32 cellular contexts compared by ENCODE assay signal in the genomic region with DNA sequence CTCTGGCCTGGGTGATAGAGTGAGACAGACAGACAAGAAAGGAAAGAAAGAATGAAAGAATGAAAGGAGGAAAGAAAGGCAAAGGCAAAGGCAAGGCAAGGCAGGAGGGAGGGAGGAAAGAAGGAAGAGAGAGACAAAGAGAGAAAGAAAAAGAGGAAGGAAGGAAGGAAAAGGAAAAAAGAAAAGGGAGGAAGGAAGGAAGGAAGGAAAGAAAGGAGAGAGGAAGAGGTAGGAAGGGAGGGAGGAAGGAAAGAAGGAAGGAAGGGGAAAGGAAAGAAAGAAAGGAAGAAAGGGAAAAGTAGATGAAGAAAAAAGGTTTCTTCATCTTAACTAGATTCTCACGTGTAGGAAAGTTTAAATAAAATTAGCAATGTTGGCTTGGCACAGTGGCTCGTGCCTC.
"Had no signal": no experiment of that assay in that cellular context is flagged by ENCODE, and none has a peak within 500 bp of the region (broad histone marks: within the 10 kb centered on the region; RNA-seq: fewer than 3 reads in every experiment).

No MANE protein-coding gene starts in this region.

- H3K27ac ChIP-seq: cardiac muscle cell, SJCRH30, SK-N-MC, WERI-Rb-1 had no signal

- H3K4me3 Mint-ChIP-seq: activated CD4-positive, alpha-beta memory T cell treated with anti-CD3 and anti-CD28 coated beads, Interleukin-2, amount 10 ng/mL, durations not matched to agents 7 days and 5 days; activated CD8-positive, alpha-beta memory T cell treated with anti-CD3 and anti-CD28 coated beads, Interleukin-2, amount 10 ng/mL, durations not matched to agents 7 days and 5 days; activated naive CD8-positive, alpha-beta T cell treated with anti-CD3 and anti-CD28 coated beads for 36 hours; activated T-cell treated with anti-CD3 and anti-CD28 coated beads, Interleukin-2, amount 50 U/mL, for 72 hours; activated T-helper 17 cell treated with anti-CD3 and anti-CD28 coated beads, Interleukin-2, amount 50 U/mL, for 72 hours had no signal

- H3K9me3 Mint-ChIP-seq: activated CD4-positive, alpha-beta memory T cell treated with anti-CD3 and anti-CD28 coated beads, Interleukin-2, amount 10 ng/mL, durations not matched to agents 7 days and 5 days; activated naive CD8-positive, alpha-beta T cell treated with anti-CD3 and anti-CD28 coated beads for 36 hours; activated T-cell treated with anti-CD3 and anti-CD28 coated beads, Interleukin-2, amount 50 U/mL, for 72 hours; activated T-helper 17 cell treated with anti-CD3 and anti-CD28 coated beads, Interleukin-2, amount 50 U/mL, for 72 hours had no signal

- H3K27me3 ChIP-seq: cardiac muscle cell, MG63, SJCRH30 had no signal

- H3K36me3 Mint-ChIP-seq: activated CD8-positive, alpha-beta memory T cell treated with anti-CD3 and anti-CD28 coated beads, Interleukin-2, amount 10 ng/mL, durations not matched to agents 7 days and 5 days; activated naive CD8-positive, alpha-beta T cell treated with anti-CD3 and anti-CD28 coated beads for 36 hours had no signal

- H3K4me3 ChIP-seq: cardiac muscle cell, MG63, SJCRH30, SK-N-MC had no signal

- H3K27ac Mint-ChIP-seq: activated CD4-positive, alpha-beta memory T cell treated with anti-CD3 and anti-CD28 coated beads, Interleukin-2, amount 10 ng/mL, durations not matched to agents 7 days and 5 days; activated CD8-positive, alpha-beta memory T cell treated with anti-CD3 and anti-CD28 coated beads, Interleukin-2, amount 10 ng/mL, durations not matched to agents 7 days and 5 days; activated naive CD8-positive, alpha-beta T cell treated with anti-CD3 and anti-CD28 coated beads for 36 hours; activated T-cell treated with anti-CD3 and anti-CD28 coated beads, Interleukin-2, amount 50 U/mL, for 72 hours; activated T-helper 17 cell treated with anti-CD3 and anti-CD28 coated beads, Interleukin-2, amount 50 U/mL, for 72 hours had no signal

- H3K27me3 Mint-ChIP-seq: activated T-helper 17 cell treated with anti-CD3 and anti-CD28 coated beads, Interleukin-2, amount 50 U/mL, for 72 hours had no signal

- H3K4me1 Mint-ChIP-seq: activated CD4-positive, alpha-beta memory T cell treated with anti-CD3 and anti-CD28 coated beads, Interleukin-2, amount 10 ng/mL, durations not matched to agents 7 days and 5 days; activated CD8-positive, alpha-beta memory T cell treated with anti-CD3 and anti-CD28 coated beads, Interleukin-2, amount 10 ng/mL, durations not matched to agents 7 days and 5 days had no signal

- H3K9me3 ChIP-seq: MG63, SJCRH30 had no signal

- H3K36me3 ChIP-seq: cardiac muscle cell, MG63, WERI-Rb-1 had no signal

- DNase-seq: activated CD4-positive, alpha-beta memory T cell treated with anti-CD3 and anti-CD28 coated beads, Interleukin-2, amount 10 ng/mL, durations not matched to agents 7 days and 5 days; activated CD4-positive, alpha-beta T cell treated with anti-CD3 and anti-CD28 coated beads for 1 hour; activated CD4-positive, alpha-beta T cell treated with anti-CD3 and anti-CD28 coated beads for 48 hours; activated CD4-positive, CD25-positive, alpha-beta regulatory T cell; activated CD8-positive, alpha-beta memory T cell treated with anti-CD3 and anti-CD28 coated beads for 24 hours; activated CD8-positive, alpha-beta memory T cell treated with anti-CD3 and anti-CD28 coated beads, Interleukin-2, amount 10 ng/mL, durations not matched to agents 7 days and 5 days; activated effector memory CD4-positive, alpha-beta T cell treated with anti-CD3 and anti-CD28 coated beads, Interleukin-2, amount 50 U/mL, for 16 hours; activated naive CD4-positive, alpha-beta T cell; activated naive CD4-positive, alpha-beta T cell treated with anti-CD3 and anti-CD28 coated beads, Interleukin-2, amount 50 U/mL, for 16 hours; activated naive CD8-positive, alpha-beta T cell treated with anti-CD3 and anti-CD28 coated beads for 36 hours; activated T-cell treated with anti-CD3 and anti-CD28 coated beads, Interleukin-2, amount 50 U/mL, for 1 hour; activated T-cell treated with anti-CD3 and anti-CD28 coated beads, Interleukin-2, amount 50 U/mL, for 72 hours; amniotic stem cell; aorta; Karpas-422; KBM-7; MG63; NCI-H1048; NCI-H1105 treated with DMSO at 0.1 percent for 48 hours; NCI-H1436; NCI-H1694; NCI-H1930; NCI-H2081 treated with DMSO at 0.1 percent for 48 hours; NCI-H345; NCI-H524 treated with DMSO at 0.1 percent for 48 hours; SHP77; SJCRH30; T1000; WERI-Rb-1 had no signal
